In the genomic region with DNA sequence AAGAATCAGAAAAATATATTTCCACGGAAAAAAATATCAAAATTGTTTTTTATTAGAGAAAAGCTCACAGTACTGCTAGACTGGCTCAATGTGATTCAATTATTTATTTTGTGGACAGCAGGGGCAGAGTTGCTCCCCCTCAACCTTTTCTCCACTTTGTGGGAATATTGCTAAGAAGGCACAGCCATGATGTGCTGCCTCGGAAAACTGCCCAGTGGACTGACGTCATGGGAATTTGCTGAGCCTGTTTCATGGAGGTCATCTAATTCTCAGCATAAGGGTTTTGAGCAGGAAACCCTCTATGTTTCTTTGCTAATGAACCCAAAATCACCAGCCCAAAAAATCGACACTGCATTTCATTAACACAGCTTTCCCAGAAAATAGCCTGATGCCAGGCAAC, we compare ENCODE assay signal across 18 cellular contexts.
DNase-seq lines count a peak whose midpoint lies in the region; ATAC-seq and TF ChIP-seq lines count a peak whose summit lies in the region.
"Had no signal": no experiment of that assay in that cellular context is flagged by ENCODE, and none has a peak within 500 bp of the region (broad histone marks: within the 10 kb centered on the region; RNA-seq: fewer than 3 reads in every experiment).

No MANE protein-coding gene starts in this region.

- intact Hi-C loops in left ventricle myocardium inferior (cut with micrococcal nuclease): no loop called here

- peaks cover 4% of the 10 kb centered on the region for H3K27me3 Mint-ChIP-seq in brain
- H3K27me3 Mint-ChIP-seq in stimulated activated memory B cell treated with anti-CD40 and anti-IgM and Interleukin-4, amounts not matched to agents 10 μg/mL and 1 μg/mL and 100 μg/mL, for 72 hours: no peaks in the 10 kb centered on the region
- H3K27me3 Mint-ChIP-seq: activated naive CD8-positive, alpha-beta T cell treated with anti-CD3 and anti-CD28 coated beads for 36 hours; CD4-positive, alpha-beta T cell had no signal

- no peak for ATAC-seq in stimulated activated memory B cell treated with anti-CD40 and anti-IgM and Interleukin-4, amounts not matched to agents 10 μg/mL and 1 μg/mL and 100 μg/mL, for 72 hours

- POLR2A ChIA-PET in HEK293T (lab: Yijun Ruan, JAX): interaction anchor here (0.7 kb wide), 1 partner anchor 367 kb away, joined by 3 read pairs; no protein-coding TSS in a partner anchor

- no peaks in the 10 kb centered on the region for H3K9me3 Mint-ChIP-seq in brain
- H3K9me3 Mint-ChIP-seq in stimulated activated memory B cell treated with anti-CD40 and anti-IgM and Interleukin-4, amounts not matched to agents 10 μg/mL and 1 μg/mL and 100 μg/mL, for 72 hours: no peaks in the 10 kb centered on the region
- H3K9me3 Mint-ChIP-seq: activated B cell treated with CpG ODN at 0.5 μM for 24 hours; activated naive CD8-positive, alpha-beta T cell treated with anti-CD3 and anti-CD28 coated beads for 36 hours; CD4-positive, alpha-beta T cell; nephron had no signal

- peak overlapping the region in 1 of 5 experiments; percentile 56 for H3K4me3 Mint-ChIP-seq in brain
- no peak overlapping the region for H3K4me3 Mint-ChIP-seq in stimulated activated memory B cell treated with anti-CD40 and anti-IgM and Interleukin-4, amounts not matched to agents 10 μg/mL and 1 μg/mL and 100 μg/mL, for 72 hours
- H3K4me3 Mint-ChIP-seq: activated B cell treated with CpG ODN at 0.5 μM for 24 hours; activated naive CD8-positive, alpha-beta T cell treated with anti-CD3 and anti-CD28 coated beads for 36 hours; CD4-positive, alpha-beta T cell; nephron had no signal

- peaks cover 46% of the 10 kb centered on the region for H3K4me1 Mint-ChIP-seq in brain
- no peaks in the 10 kb centered on the region for H3K4me1 Mint-ChIP-seq in stimulated activated memory B cell treated with anti-CD40 and anti-IgM and Interleukin-4, amounts not matched to agents 10 μg/mL and 1 μg/mL and 100 μg/mL, for 72 hours
- H3K4me1 Mint-ChIP-seq: activated B cell treated with CpG ODN at 0.5 μM for 24 hours; activated naive CD8-positive, alpha-beta T cell treated with anti-CD3 and anti-CD28 coated beads for 36 hours; nephron had no signal

- TF ChIP-seq CTCF in brain (conservative IDR thresholded peaks at IDR 0.05) (no peak), left ventricle myocardium inferior (IDR thresholded peaks at IDR 0.05; ENCODE audit: borderline replicate concordance) (no peak), retinal pigment epithelial cell (conservative IDR thresholded peaks at IDR 0.05; ENCODE audit: low read depth, low read length) (no peak)

- H3K9me3 ChIP-seq in left ventricle myocardium inferior (replicated peaks): no peaks in the 10 kb centered on the region
- H3K9me3 ChIP-seq: spleen, suprapubic skin had no signal

- CTCF ChIA-PET in HEK293T (lab: Yijun Ruan, JAX): interaction anchor here (1.0 kb wide), 1 partner anchor 8 kb away, joined by 4 read pairs; no protein-coding TSS in a partner anchor

- no peaks in the 10 kb centered on the region for H3K36me3 ChIP-seq in left ventricle myocardium inferior
- H3K36me3 ChIP-seq: spleen, suprapubic skin had no signal

- peak overlapping the region; percentile 62 to 93 (median 83) for H3K27ac Mint-ChIP-seq in brain
- H3K27ac Mint-ChIP-seq in stimulated activated memory B cell treated with anti-CD40 and anti-IgM and Interleukin-4, amounts not matched to agents 10 μg/mL and 1 μg/mL and 100 μg/mL, for 72 hours: no peak overlapping the region
- H3K27ac Mint-ChIP-seq: activated B cell treated with CpG ODN at 0.5 μM for 24 hours; activated naive CD8-positive, alpha-beta T cell treated with anti-CD3 and anti-CD28 coated beads for 36 hours; CD4-positive, alpha-beta T cell; nephron had no signal

- no peaks in the 10 kb centered on the region for H3K27me3 ChIP-seq in left ventricle myocardium inferior (ENCODE audit: low read depth)
- H3K27me3 ChIP-seq: spleen, suprapubic skin had no signal

- H3K4me3 ChIP-seq in left ventricle myocardium inferior (no peak overlapping the region), retinal pigment epithelial cell (ENCODE audit: low read length) (no peak overlapping the region)
- H3K4me3 ChIP-seq: spleen, suprapubic skin had no signal

- no peaks in the 10 kb centered on the region for H3K36me3 Mint-ChIP-seq in brain
- H3K36me3 Mint-ChIP-seq in stimulated activated memory B cell treated with anti-CD40 and anti-IgM and Interleukin-4, amounts not matched to agents 10 μg/mL and 1 μg/mL and 100 μg/mL, for 72 hours: no peaks in the 10 kb centered on the region
- H3K36me3 Mint-ChIP-seq: activated naive CD8-positive, alpha-beta T cell treated with anti-CD3 and anti-CD28 coated beads for 36 hours had no signal

- no peak overlapping the region for H3K27ac ChIP-seq in left ventricle myocardium inferior (replicated peaks)
- H3K27ac ChIP-seq: spleen, suprapubic skin had no signal

- H3K4me1 ChIP-seq in left ventricle myocardium inferior: peaks cover 8% of the 10 kb centered on the region
- H3K4me1 ChIP-seq: spleen, suprapubic skin had no signal

- DNase-seq in HEK293T (ENCODE audit: extremely low spot score) (peak; percentile 12), left ventricle myocardium inferior (peak; percentile 54), retinal pigment epithelial cell (ENCODE audit: low read depth) (peak; percentile 4), D341Med (ENCODE audit: low spot score) (no peak), ecto neural progenitor cell (ENCODE audit: low spot score) (no peak), NCI-H1048 (lab: John Stamatoyannopoulos, UW) (no peak)
- DNase-seq: activated B cell treated with CpG ODN at 0.5 μM for 24 hours; activated CD8-positive, alpha-beta memory T cell treated with anti-CD3 and anti-CD28 coated beads, Interleukin-2, amount 50 U/mL, for 48 hours; activated naive CD8-positive, alpha-beta T cell treated with anti-CD3 and anti-CD28 coated beads for 36 hours; CD4-positive, alpha-beta T cell; GF-D8; NCI-H1105 treated with DMSO at 0.1 percent for 48 hours; NCI-H446; spleen had no signal

TF ChIP-seq in HEK293T, 16 proteins besides CTCF, POLR2A, EP300 and RAD21:
- TF ChIP-seq ARNT (IDR thresholded peaks at IDR 0.05) (no peak), ZNF384 (IDR thresholded peaks at IDR 0.05) (no peak), BHLHE40 (IDR thresholded peaks at IDR 0.05; ENCODE audit: borderline replicate concordance) (no peak), CTBP1 (IDR thresholded peaks at IDR 0.05; ENCODE audit: borderline replicate concordance) (no peak), SP1 (IDR thresholded peaks at IDR 0.05) (no peak), FOXM1 (IDR thresholded peaks at IDR 0.05; ENCODE audit: borderline replicate concordance) (no peak), FOXA1 (IDR thresholded peaks at IDR 0.05) (no peak), HDGF (IDR thresholded peaks at IDR 0.05; ENCODE audit: borderline replicate concordance) (no peak), NFRKB (IDR thresholded peaks at IDR 0.05) (no peak), PKNOX1 (IDR thresholded peaks at IDR 0.05) (no peak)

Comparison
In these comparisons a context has a peak if more than half of its experiments do, and no peak if none do; other contexts are left out.
1. DNase-seq: peak in HEK293T (single experiment), left ventricle myocardium inferior (single experiment) and retinal pigment epithelial cell (single experiment); none in D341Med (single experiment), ecto neural progenitor cell (single experiment) and NCI-H1048 (single experiment).